15 cellular contexts compared by ENCODE assay signal in genomic region chr18:33820517-33821368, GRCh38.
A peak's percentile ranks its signal among the peaks of the same experiment; 100 is the strongest.
DNase-seq lines count a peak whose midpoint lies in the region; ATAC-seq, FAIRE-seq and TF ChIP-seq lines count a peak whose summit lies in the region.
"Had no signal": no experiment of that assay in that cellular context is flagged by ENCODE, and none has a peak within 500 bp of the region (broad histone marks: within the 10 kb centered on the region; RNA-seq: fewer than 3 reads in every experiment).

No MANE protein-coding gene starts in this region.

- H3K4me1 Mint-ChIP-seq in GM23338 = peaks cover 8% of the 10 kb centered on the region; the same call in 1 of the 3 replicates
- H3K4me1 Mint-ChIP-seq in activated CD4-positive, alpha-beta memory T cell treated with anti-CD3 and anti-CD28 coated beads, Interleukin-2, amount 10 ng/mL, durations not matched to agents 7 days and 5 days = no peaks in the 10 kb centered on the region
- H3K4me1 Mint-ChIP-seq: CD8-positive, alpha-beta memory T cell had no signal

- FAIRE-seq in islet of Langerhans (lab: Jason Lieb, UNC) = peak; percentile 70
- FAIRE-seq: RCC 7860 had no signal

- POLR2A ChIA-PET in activated CD4-positive, alpha-beta memory T cell treated with anti-CD3 and anti-CD28 coated beads, Interleukin-2, amount 10 ng/mL, durations not matched to agents 7 days and 5 days (lab: Charles Lee) = no interaction called here

- no peaks in the 10 kb centered on the region for H3K79me2 ChIP-seq in GM23338 (replicated peaks; ENCODE audit: insufficient read depth)

- H3K9me3 ChIP-seq in neuron (ENCODE audit: low read length) = no peaks in the 10 kb centered on the region
- H3K9me3 ChIP-seq: breast epithelium had no signal

- no peaks in the 10 kb centered on the region for H3K4me1 ChIP-seq in GM23338 (ENCODE audit: insufficient read depth)
- H3K4me1 ChIP-seq in neuron (ENCODE audit: insufficient read depth, low read length) = no peaks in the 10 kb centered on the region
- H3K4me1 ChIP-seq: breast epithelium had no signal

- H3K9me2 ChIP-seq in GM23338 (ENCODE audit: insufficient read depth) = peaks cover 13% of the 10 kb centered on the region

- H3K4me2 ChIP-seq in GM23338 = no peak overlapping the region

- no peak overlapping the region for H3K27ac ChIP-seq in GM23338 (ENCODE audit: low read depth)
- H3K27ac ChIP-seq: breast epithelium had no signal

- H4K20me1 ChIP-seq in GM23338 (replicated peaks; ENCODE audit: insufficient read depth) = no peaks in the 10 kb centered on the region

- H3K27me3 ChIP-seq in GM23338 (ENCODE audit: insufficient read depth) (no peaks in the 10 kb centered on the region), neuron (ENCODE audit: insufficient read depth, low read length) (peaks cover 9% of the 10 kb centered on the region)
- H3K27me3 ChIP-seq: breast epithelium had no signal

- H2AFZ ChIP-seq in GM23338 = peak overlapping the region; percentile 84
- H2AFZ ChIP-seq in neuron (ENCODE audit: low read depth, low read length) = no peak overlapping the region

- H3K27ac Mint-ChIP-seq in GM23338 = no peak overlapping the region
- no peak overlapping the region for H3K27ac Mint-ChIP-seq in activated CD4-positive, alpha-beta memory T cell treated with anti-CD3 and anti-CD28 coated beads, Interleukin-2, amount 10 ng/mL, durations not matched to agents 7 days and 5 days
- H3K27ac Mint-ChIP-seq: CD8-positive, alpha-beta memory T cell had no signal

- H3K9me3 Mint-ChIP-seq in GM23338 = peaks cover 18% of the 10 kb centered on the region
- peaks cover 10% of the 10 kb centered on the region for H3K9me3 Mint-ChIP-seq in activated CD4-positive, alpha-beta memory T cell treated with anti-CD3 and anti-CD28 coated beads, Interleukin-2, amount 10 ng/mL, durations not matched to agents 7 days and 5 days

- H3K4me3 ChIP-seq in GM23338 = peak overlapping the region; percentile 30; the same call in 1 of the 2 replicates
- peak overlapping the region; percentile 22 for H3K4me3 ChIP-seq in astrocyte of the cerebellum (ENCODE audit: low read depth, low read length)
- peak overlapping the region; percentile 26 for H3K4me3 ChIP-seq in neuron (ENCODE audit: low read length)
- H3K4me3 ChIP-seq: breast epithelium had no signal

- ATAC-seq in GM23338 (peak; percentile 77), HG03571 (IDR thresholded peaks at IDR 0.05; ENCODE audit: unreplicated experiment) (no peak)

- no peaks in the 10 kb centered on the region for H3K36me3 ChIP-seq in GM23338 (ENCODE audit: insufficient read depth)
- H3K36me3 ChIP-seq in neuron (ENCODE audit: insufficient read depth, low read length) = no peaks in the 10 kb centered on the region
- H3K36me3 ChIP-seq: breast epithelium had no signal

- peaks cover 2% of the 10 kb centered on the region for H3K27me3 Mint-ChIP-seq in GM23338 (ENCODE audit: insufficient read depth, low read depth, poor library complexity)
- H3K27me3 Mint-ChIP-seq in activated CD4-positive, alpha-beta memory T cell treated with anti-CD3 and anti-CD28 coated beads, Interleukin-2, amount 10 ng/mL, durations not matched to agents 7 days and 5 days = no peaks in the 10 kb centered on the region
- H3K27me3 Mint-ChIP-seq: CD8-positive, alpha-beta memory T cell had no signal

- H3K36me3 Mint-ChIP-seq in GM23338 (ENCODE audit: low read depth) = peaks cover 13% of the 10 kb centered on the region
- no peaks in the 10 kb centered on the region for H3K36me3 Mint-ChIP-seq in activated CD4-positive, alpha-beta memory T cell treated with anti-CD3 and anti-CD28 coated beads, Interleukin-2, amount 10 ng/mL, durations not matched to agents 7 days and 5 days (ENCODE audit: low read depth)
- H3K36me3 Mint-ChIP-seq: CD8-positive, alpha-beta memory T cell had no signal

- in situ Hi-C loops in astrocyte of the cerebellum (cut with HindIII; ENCODE audit: low sequenced_read_pairs) = no loop called here

- peak overlapping the region; percentile 62 for H3K4me3 Mint-ChIP-seq in GM23338
- H3K4me3 Mint-ChIP-seq in activated CD4-positive, alpha-beta memory T cell treated with anti-CD3 and anti-CD28 coated beads, Interleukin-2, amount 10 ng/mL, durations not matched to agents 7 days and 5 days = no peak overlapping the region
- H3K4me3 Mint-ChIP-seq: CD8-positive, alpha-beta memory T cell had no signal

- CTCF ChIA-PET in activated CD4-positive, alpha-beta memory T cell treated with anti-CD3 and anti-CD28 coated beads, Interleukin-2, amount 10 ng/mL, durations not matched to agents 7 days and 5 days (lab: Charles Lee) = no interaction called here

- peak; percentile 46 for DNase-seq in GM23338 (ENCODE audit: low spot score)
- DNase-seq in astrocyte of the cerebellum (ENCODE audit: low read depth) = no peak
- DNase-seq in DMS79 (lab: John Stamatoyannopoulos, UW) = no peak
- DNase-seq in superior temporal gyrus (ENCODE audit: extremely low spot score) = no peak
- no peak for DNase-seq in activated CD4-positive, alpha-beta memory T cell treated with anti-CD3 and anti-CD28 coated beads, Interleukin-2, amount 10 ng/mL, durations not matched to agents 7 days and 5 days
- DNase-seq: activated CD8-positive, alpha-beta memory T cell treated with anti-CD3 and anti-CD28 coated beads for 24 hours; CD8-positive, alpha-beta memory T cell; effector CD8-positive, alpha-beta T cell; foreskin melanocyte; NCI-H1436 had no signal

- no peaks in the 10 kb centered on the region for H3F3A ChIP-seq in GM23338 (replicated peaks; ENCODE audit: low read depth)

- TF ChIP-seq CTCF in GM23338 (conservative IDR thresholded peaks at IDR 0.05; ENCODE audit: low read depth in 2 of 2) = no peak
- no peak for TF ChIP-seq CTCF in astrocyte of the cerebellum (IDR thresholded peaks at IDR 0.05; ENCODE audit: low read depth, low read length, missing control alignments)

TF ChIP-seq in GM23338, 12 proteins besides CTCF, POLR2A, EP300 and RAD21 (continues in another document):
- TF ChIP-seq EZH2phosphoT487 (IDR thresholded peaks at IDR 0.05; ENCODE audit: unreplicated experiment) (no peak), ZNF114 (CRISPR knock-in tag; IDR thresholded peaks at IDR 0.05) (no peak), NANOG (IDR thresholded peaks at IDR 0.05; ENCODE audit: borderline replicate concordance) (no peak), POLR2AphosphoS5 (IDR thresholded peaks at IDR 0.05; ENCODE audit: low read depth) (no peak), CREB1 (CRISPR knock-in tag; IDR thresholded peaks at IDR 0.05; ENCODE audit: low read depth) (no peak), JUNB (IDR thresholded peaks at IDR 0.05; ENCODE audit: unreplicated experiment) (no peak), STAT1 (IDR thresholded peaks at IDR 0.05; ENCODE audit: unreplicated experiment) (no peak)
- TF ChIP-seq, protein P1, sequence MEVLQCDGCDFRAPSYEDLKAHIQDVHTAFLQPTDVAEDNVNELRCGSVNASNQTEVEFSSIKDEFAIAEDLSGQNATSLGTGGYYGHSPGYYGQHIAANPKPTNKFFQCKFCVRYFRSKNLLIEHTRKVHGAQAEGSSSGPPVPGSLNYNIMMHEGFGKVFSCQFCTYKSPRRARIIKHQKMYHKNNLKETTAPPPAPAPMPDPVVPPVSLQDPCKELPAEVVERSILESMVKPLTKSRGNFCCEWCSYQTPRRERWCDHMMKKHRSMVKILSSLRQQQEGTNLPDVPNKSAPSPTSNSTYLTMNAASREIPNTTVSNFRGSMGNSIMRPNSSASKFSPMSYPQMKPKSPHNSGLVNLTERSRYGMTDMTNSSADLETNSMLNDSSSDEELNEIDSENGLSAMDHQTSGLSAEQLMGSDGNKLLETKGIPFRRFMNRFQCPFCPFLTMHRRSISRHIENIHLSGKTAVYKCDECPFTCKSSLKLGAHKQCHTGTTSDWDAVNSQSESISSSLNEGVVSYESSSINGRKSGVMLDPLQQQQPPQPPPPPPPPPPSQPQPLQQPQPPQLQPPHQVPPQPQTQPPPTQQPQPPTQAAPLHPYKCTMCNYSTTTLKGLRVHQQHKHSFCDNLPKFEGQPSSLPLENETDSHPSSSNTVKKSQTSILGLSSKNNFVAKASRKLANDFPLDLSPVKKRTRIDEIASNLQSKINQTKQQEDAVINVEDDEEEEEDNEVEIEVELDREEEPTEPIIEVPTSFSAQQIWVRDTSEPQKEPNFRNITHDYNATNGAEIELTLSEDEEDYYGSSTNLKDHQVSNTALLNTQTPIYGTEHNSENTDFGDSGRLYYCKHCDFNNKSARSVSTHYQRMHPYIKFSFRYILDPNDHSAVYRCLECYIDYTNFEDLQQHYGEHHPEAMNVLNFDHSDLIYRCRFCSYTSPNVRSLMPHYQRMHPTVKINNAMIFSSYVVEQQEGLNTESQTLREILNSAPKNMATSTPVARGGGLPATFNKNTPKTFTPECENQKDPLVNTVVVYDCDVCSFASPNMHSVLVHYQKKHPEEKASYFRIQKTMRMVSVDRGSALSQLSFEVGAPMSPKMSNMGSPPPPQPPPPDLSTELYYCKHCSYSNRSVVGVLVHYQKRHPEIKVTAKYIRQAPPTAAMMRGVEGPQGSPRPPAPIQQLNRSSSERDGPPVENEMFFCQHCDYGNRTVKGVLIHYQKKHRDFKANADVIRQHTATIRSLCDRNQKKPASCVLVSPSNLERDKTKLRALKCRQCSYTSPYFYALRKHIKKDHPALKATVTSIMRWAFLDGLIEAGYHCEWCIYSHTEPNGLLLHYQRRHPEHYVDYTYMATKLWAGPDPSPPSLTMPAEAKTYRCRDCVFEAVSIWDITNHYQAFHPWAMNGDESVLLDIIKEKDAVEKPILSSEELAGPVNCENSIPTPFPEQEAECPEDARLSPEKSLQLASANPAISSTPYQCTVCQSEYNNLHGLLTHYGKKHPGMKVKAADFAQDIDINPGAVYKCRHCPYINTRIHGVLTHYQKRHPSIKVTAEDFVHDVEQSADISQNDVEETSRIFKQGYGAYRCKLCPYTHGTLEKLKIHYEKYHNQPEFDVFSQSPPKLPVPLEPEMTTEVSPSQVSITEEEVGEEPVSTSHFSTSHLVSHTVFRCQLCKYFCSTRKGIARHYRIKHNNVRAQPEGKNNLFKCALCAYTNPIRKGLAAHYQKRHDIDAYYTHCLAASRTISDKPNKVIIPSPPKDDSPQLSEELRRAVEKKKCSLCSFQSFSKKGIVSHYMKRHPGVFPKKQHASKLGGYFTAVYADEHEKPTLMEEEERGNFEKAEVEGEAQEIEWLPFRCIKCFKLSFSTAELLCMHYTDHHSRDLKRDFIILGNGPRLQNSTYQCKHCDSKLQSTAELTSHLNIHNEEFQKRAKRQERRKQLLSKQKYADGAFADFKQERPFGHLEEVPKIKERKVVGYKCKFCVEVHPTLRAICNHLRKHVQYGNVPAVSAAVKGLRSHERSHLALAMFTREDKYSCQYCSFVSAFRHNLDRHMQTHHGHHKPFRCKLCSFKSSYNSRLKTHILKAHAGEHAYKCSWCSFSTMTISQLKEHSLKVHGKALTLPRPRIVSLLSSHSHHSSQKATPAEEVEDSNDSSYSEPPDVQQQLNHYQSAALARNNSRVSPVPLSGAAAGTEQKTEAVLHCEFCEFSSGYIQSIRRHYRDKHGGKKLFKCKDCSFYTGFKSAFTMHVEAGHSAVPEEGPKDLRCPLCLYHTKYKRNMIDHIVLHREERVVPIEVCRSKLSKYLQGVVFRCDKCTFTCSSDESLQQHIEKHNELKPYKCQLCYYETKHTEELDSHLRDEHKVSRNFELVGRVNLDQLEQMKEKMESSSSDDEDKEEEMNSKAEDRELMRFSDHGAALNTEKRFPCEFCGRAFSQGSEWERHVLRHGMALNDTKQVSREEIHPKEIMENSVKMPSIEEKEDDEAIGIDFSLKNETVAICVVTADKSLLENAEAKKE (CRISPR knock-in tag; IDR thresholded peaks at IDR 0.05) = no peak
